In genomic region chr22:20552913-20553401, GRCh38 we compare ENCODE assay signal across 10 cellular contexts. TPM values are rescaled to one million over a fixed set of nuclear protein-coding genes. Genes with fewer than 3 reads are reported as not detected.
DNase-seq lines count a peak whose midpoint lies in the region; ATAC-seq and TF ChIP-seq lines count a peak whose summit lies in the region.
"Had no signal": no experiment of that assay in that cellular context is flagged by ENCODE, and none has a peak within 500 bp of the region (broad histone marks: within the 10 kb centered on the region; RNA-seq: fewer than 3 reads in every experiment).

No MANE protein-coding gene starts in this region.

- DNase-seq in LNCaP clone FGC (ENCODE audit: low read depth) (no peak), NCI-H2107 (lab: John Stamatoyannopoulos, UW) (no peak)
- no peak for DNase-seq in central memory CD8-positive, alpha-beta T cell (ENCODE audit: low spot score in 2 of 2)
- no peak for DNase-seq in stimulated activated naive B cell treated with anti-CD40 and anti-IgM and Interleukin-4, amounts not matched to agents 10 μg/mL and 1 μg/mL and 100 μg/mL, for 72 hours
- no peak for DNase-seq in activated T-cell treated with anti-CD3 and anti-CD28 coated beads, Interleukin-2, amount 50 U/mL, for 4 hours
- DNase-seq in activated CD4-positive, CD25-positive, alpha-beta regulatory T cell treated with anti-CD3 and anti-CD28 coated beads, Interleukin-2, amount 50 U/mL, for 72 hours, result no peak
- DNase-seq: foreskin melanocyte had no signal

- no peak for ATAC-seq in central memory CD8-positive, alpha-beta T cell (replicated peaks; ENCODE audit: extremely low read depth, poor library complexity, severe bottlenecking)
- no peak for ATAC-seq in stimulated activated naive B cell treated with anti-CD40 and anti-IgM and Interleukin-4, amounts not matched to agents 10 μg/mL and 1 μg/mL and 100 μg/mL, for 72 hours (replicated peaks)
- ATAC-seq in activated T-cell treated with anti-CD3 and anti-CD28 coated beads, Interleukin-2, amount 50 U/mL, for 4 hours, result no peak
- no peak for ATAC-seq in GM21825 (IDR thresholded peaks at IDR 0.05; ENCODE audit: unreplicated experiment)

- TF ChIP-seq CTCF in LNCaP clone FGC (IDR thresholded peaks at IDR 0.05; ENCODE audit: control insufficient read depth, extremely low read depth, insufficient read depth), result no peak

- H3K27ac ChIP-seq in layer of hippocampus (ENCODE audit: low read depth, low read length), result peak overlapping the region; percentile 91

- H3K4me3 ChIP-seq in LNCaP clone FGC (ENCODE audit: low read depth, low read length), result 0 out of 2 replicates have a peak overlapping the region, but pooled peaks have one; percentile 11

- peak overlapping the region; percentile 35 for H3K27ac Mint-ChIP-seq in central memory CD8-positive, alpha-beta T cell (ENCODE audit: low read depth)
- peak overlapping the region; percentile 51 for H3K27ac Mint-ChIP-seq in stimulated activated naive B cell treated with anti-CD40 and anti-IgM and Interleukin-4, amounts not matched to agents 10 μg/mL and 1 μg/mL and 100 μg/mL, for 72 hours

- no peaks in the 10 kb centered on the region for H3K27me3 Mint-ChIP-seq in central memory CD8-positive, alpha-beta T cell
- no peaks in the 10 kb centered on the region for H3K27me3 Mint-ChIP-seq in stimulated activated naive B cell treated with anti-CD40 and anti-IgM and Interleukin-4, amounts not matched to agents 10 μg/mL and 1 μg/mL and 100 μg/mL, for 72 hours
- H3K27me3 Mint-ChIP-seq in activated T-cell treated with anti-CD3 and anti-CD28 coated beads, Interleukin-2, amount 50 U/mL, for 4 hours (ENCODE audit: low read depth), result no peaks in the 10 kb centered on the region
- H3K27me3 Mint-ChIP-seq: IgD-negative memory B cell had no signal

- H3K27me3 ChIP-seq in layer of hippocampus (ENCODE audit: control insufficient read depth, insufficient read depth, low read length), result no peaks in the 10 kb centered on the region

- H3K4me3 Mint-ChIP-seq in central memory CD8-positive, alpha-beta T cell, result peak overlapping the region; percentile 73
- no peak overlapping the region for H3K4me3 Mint-ChIP-seq in stimulated activated naive B cell treated with anti-CD40 and anti-IgM and Interleukin-4, amounts not matched to agents 10 μg/mL and 1 μg/mL and 100 μg/mL, for 72 hours
- no peak overlapping the region for H3K4me3 Mint-ChIP-seq in activated T-cell treated with anti-CD3 and anti-CD28 coated beads, Interleukin-2, amount 50 U/mL, for 4 hours
- H3K4me3 Mint-ChIP-seq: IgD-negative memory B cell had no signal

- peaks cover 40% of the 10 kb centered on the region for H3K36me3 Mint-ChIP-seq in central memory CD8-positive, alpha-beta T cell (ENCODE audit: insufficient read depth)
- H3K36me3 Mint-ChIP-seq in stimulated activated naive B cell treated with anti-CD40 and anti-IgM and Interleukin-4, amounts not matched to agents 10 μg/mL and 1 μg/mL and 100 μg/mL, for 72 hours, result peaks cover 39 to 59% of the 10 kb centered on the region in 2 donors
- peaks cover 39% of the 10 kb centered on the region for H3K36me3 Mint-ChIP-seq in activated T-cell treated with anti-CD3 and anti-CD28 coated beads, Interleukin-2, amount 50 U/mL, for 4 hours (ENCODE audit: insufficient read depth)
- H3K36me3 Mint-ChIP-seq: IgD-negative memory B cell had no signal

- H3K9me3 Mint-ChIP-seq in central memory CD8-positive, alpha-beta T cell, result no peaks in the 10 kb centered on the region
- no peaks in the 10 kb centered on the region for H3K9me3 Mint-ChIP-seq in stimulated activated naive B cell treated with anti-CD40 and anti-IgM and Interleukin-4, amounts not matched to agents 10 μg/mL and 1 μg/mL and 100 μg/mL, for 72 hours
- H3K9me3 Mint-ChIP-seq in activated T-cell treated with anti-CD3 and anti-CD28 coated beads, Interleukin-2, amount 50 U/mL, for 4 hours, result no peaks in the 10 kb centered on the region
- H3K9me3 Mint-ChIP-seq: IgD-negative memory B cell had no signal

- H3K4me1 Mint-ChIP-seq in central memory CD8-positive, alpha-beta T cell, result peaks cover 69% of the 10 kb centered on the region
- peaks cover 43 to 63% of the 10 kb centered on the region in 2 donors for H3K4me1 Mint-ChIP-seq in stimulated activated naive B cell treated with anti-CD40 and anti-IgM and Interleukin-4, amounts not matched to agents 10 μg/mL and 1 μg/mL and 100 μg/mL, for 72 hours
- H3K4me1 Mint-ChIP-seq in activated T-cell treated with anti-CD3 and anti-CD28 coated beads, Interleukin-2, amount 50 U/mL, for 4 hours (ENCODE audit: low read depth), result peaks cover 97% of the 10 kb centered on the region

RNA-seq across cellular contexts. Expression of gene MED15, which starts 45.5 kb away (rescaled TPM):
- 10 to 100 TPM; 83.2 to 90.5 (median 84.0) TPM for total RNA-seq in activated T-cell treated with anti-CD3 and anti-CD28 coated beads, Interleukin-2, amount 50 U/mL, for 4 hours

RNA-seq across cellular contexts. Expression of gene KLHL22, which starts 57.4 kb away (rescaled TPM):
- 1 to 10 TPM; 4.6 to 5.8 (median 5.7) TPM for total RNA-seq in activated T-cell treated with anti-CD3 and anti-CD28 coated beads, Interleukin-2, amount 50 U/mL, for 4 hours
